ENCODE assay signal across 8 cellular contexts in the genomic region with DNA sequence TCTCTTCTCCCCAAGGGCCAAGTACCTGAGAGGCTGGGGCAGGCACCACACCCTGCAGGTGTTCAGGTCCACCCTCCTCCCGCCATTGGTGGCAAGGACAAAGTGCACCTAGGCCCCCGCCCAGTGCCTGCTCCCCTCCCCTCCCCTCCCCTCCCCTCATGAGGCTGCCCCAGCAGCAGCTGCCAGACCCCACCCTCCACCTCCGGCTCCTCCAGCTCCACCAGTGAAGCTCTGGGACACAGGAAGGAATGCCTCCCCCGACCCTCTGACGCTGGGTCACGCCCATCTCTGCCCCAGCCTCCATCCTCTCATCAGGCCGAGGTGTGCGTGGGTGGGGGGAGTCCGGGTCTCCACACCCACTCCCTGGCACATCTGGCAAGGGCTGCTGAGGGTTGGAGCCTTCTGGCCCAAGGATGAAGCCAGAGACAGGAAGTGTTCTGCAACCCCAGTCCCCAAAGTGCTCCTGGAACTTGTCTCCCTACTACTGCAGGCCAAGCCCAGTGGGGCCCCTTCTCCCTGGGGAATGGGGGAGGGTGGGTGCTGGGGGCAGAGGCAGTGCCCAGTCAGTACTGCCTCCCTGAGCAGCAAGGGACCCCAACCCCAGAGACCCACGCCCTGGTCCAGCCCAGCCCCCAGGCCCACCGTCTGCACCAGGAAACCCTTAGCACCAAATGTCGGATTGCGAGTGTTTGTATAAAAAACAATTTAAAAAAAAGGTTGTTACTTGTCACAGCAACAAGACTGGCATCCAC. TPM values are rescaled to one million over a fixed set of nuclear protein-coding genes. Genes with fewer than 3 reads are reported as not detected.
DNase-seq lines count a peak whose midpoint lies in the region; ATAC-seq and TF ChIP-seq lines count a peak whose summit lies in the region.

No MANE protein-coding gene starts in this region.

- H3K27me3 Mint-ChIP-seq in activated CD4-positive, alpha-beta memory T cell treated with anti-CD3 and anti-CD28 coated beads for 36 hours, result no peaks in the 10 kb centered on the region
- H3K27me3 Mint-ChIP-seq in stimulated activated naive CD8-positive, alpha-beta T cell treated with anti-CD3 and anti-CD28 coated beads, Interleukin-15, amount 100 ng/mL, for 72 hours, result no peaks in the 10 kb centered on the region

- intact Hi-C loops in activated CD4-positive, alpha-beta memory T cell treated with anti-CD3 and anti-CD28 coated beads for 36 hours (cut with micrococcal nuclease), result loop anchor here (2.0 to 5.0 kb wide), 2 partner anchors 77 to 421 kb away; a partner anchor contains a TSS

- peaks cover 37% of the 10 kb centered on the region for H3K36me3 ChIP-seq in HUES48 (ENCODE audit: control insufficient read depth, insufficient read depth, low read length)
- H3K36me3 ChIP-seq in iPS-20b (ENCODE audit: insufficient read depth, low read depth, low read length), result peaks cover 31% of the 10 kb centered on the region

- TF ChIP-seq CTCF in AG04450 (IDR thresholded peaks at IDR 0.05; ENCODE audit: low read depth, low read length), result no peak

- ATAC-seq in stimulated activated naive CD8-positive, alpha-beta T cell treated with anti-CD3 and anti-CD28 coated beads, Interleukin-15, amount 100 ng/mL, for 72 hours, result no peak

- peak overlapping the region; percentile 89 for H3K27ac Mint-ChIP-seq in activated CD4-positive, alpha-beta memory T cell treated with anti-CD3 and anti-CD28 coated beads for 36 hours
- H3K27ac Mint-ChIP-seq in stimulated activated naive CD8-positive, alpha-beta T cell treated with anti-CD3 and anti-CD28 coated beads, Interleukin-15, amount 100 ng/mL, for 72 hours, result peak overlapping the region in 1 of 2 donors; percentile 85

- POLR2A ChIA-PET in AG04450 (lab: Yijun Ruan, JAX), result interaction anchor here (0.6 to 2.2 kb wide), 2 partner anchors 92 to 250 kb away, joined by 3 to 7 read pairs; a partner anchor contains a TSS
- POLR2A ChIA-PET in activated CD4-positive, alpha-beta memory T cell treated with anti-CD3 and anti-CD28 coated beads for 36 hours (lab: Charles Lee), result interaction anchor here (0.6 kb wide), 1 partner anchor 92 kb away, joined by 3 read pairs; a partner anchor contains a TSS

- H3K9ac ChIP-seq in HUES48 (ENCODE audit: low read depth, low read length), result peak overlapping the region; percentile 75; the same call in 1 of the 2 replicates
- H3K9ac ChIP-seq in iPS-20b (ENCODE audit: low read depth, low read length), result peak overlapping the region; percentile 72; the same call in 1 of the 2 replicates

- peaks cover 6% of the 10 kb centered on the region; the same call in 1 of the 2 replicates for H3K9me3 ChIP-seq in AG04450 (ENCODE audit: control insufficient read depth, insufficient read depth, low read length)
- no peaks in the 10 kb centered on the region for H3K9me3 ChIP-seq in HUES48 (ENCODE audit: control insufficient read depth, insufficient read depth, low read length)
- H3K9me3 ChIP-seq in iPS-20b (ENCODE audit: insufficient read depth, low read depth, low read length), result no peaks in the 10 kb centered on the region

- DNase-seq in AG04450 (ENCODE audit: low read depth, low spot score) (no peak), A172 (ENCODE audit: low spot score) (no peak), occipital lobe (lab: John Stamatoyannopoulos, UW) (no peak), activated gamma-delta T cell treated with Interleukin-2 at 50 U/mL for 16 hours (no peak)
- peak; percentile 77 for DNase-seq in activated CD4-positive, alpha-beta memory T cell treated with anti-CD3 and anti-CD28 coated beads for 36 hours
- DNase-seq in stimulated activated naive CD8-positive, alpha-beta T cell treated with anti-CD3 and anti-CD28 coated beads, Interleukin-15, amount 100 ng/mL, for 72 hours, result peak; percentile 38 to 52

- peaks cover 31% of the 10 kb centered on the region for H3K4me1 Mint-ChIP-seq in activated CD4-positive, alpha-beta memory T cell treated with anti-CD3 and anti-CD28 coated beads for 36 hours (ENCODE audit: low read depth)
- H3K4me1 Mint-ChIP-seq in stimulated activated naive CD8-positive, alpha-beta T cell treated with anti-CD3 and anti-CD28 coated beads, Interleukin-15, amount 100 ng/mL, for 72 hours, result peaks cover 51% of the 10 kb centered on the region

- H3K27ac ChIP-seq in AG04450 (ENCODE audit: low read depth, low read length) (peak overlapping the region; percentile 68), HUES48 (ENCODE audit: low read depth, low read length) (peak overlapping the region; percentile 93), iPS-20b (ENCODE audit: low read length) (peak overlapping the region; percentile 76)

- H3K27me3 ChIP-seq in AG04450 (ENCODE audit: control insufficient read depth, insufficient read depth, low read length) (no peaks in the 10 kb centered on the region), HUES48 (ENCODE audit: control insufficient read depth, insufficient read depth, low read length) (no peaks in the 10 kb centered on the region), iPS-20b (ENCODE audit: insufficient read depth, low read length) (no peaks in the 10 kb centered on the region)

- peaks cover 11% of the 10 kb centered on the region for H3K36me3 Mint-ChIP-seq in activated CD4-positive, alpha-beta memory T cell treated with anti-CD3 and anti-CD28 coated beads for 36 hours

- H3K9me3 Mint-ChIP-seq in activated CD4-positive, alpha-beta memory T cell treated with anti-CD3 and anti-CD28 coated beads for 36 hours, result no peaks in the 10 kb centered on the region
- H3K9me3 Mint-ChIP-seq in stimulated activated naive CD8-positive, alpha-beta T cell treated with anti-CD3 and anti-CD28 coated beads, Interleukin-15, amount 100 ng/mL, for 72 hours, result no peaks in the 10 kb centered on the region

- peaks cover 17% of the 10 kb centered on the region; the same call in 1 of the 2 replicates for H3K4me1 ChIP-seq in HUES48 (ENCODE audit: control insufficient read depth, insufficient read depth, low read length)
- H3K4me1 ChIP-seq in iPS-20b (ENCODE audit: insufficient read depth, low read length), result peaks cover 15% of the 10 kb centered on the region; the same call in 1 of the 2 replicates

- H3K4me3 Mint-ChIP-seq in activated CD4-positive, alpha-beta memory T cell treated with anti-CD3 and anti-CD28 coated beads for 36 hours, result peak overlapping the region; percentile 71
- H3K4me3 Mint-ChIP-seq in stimulated activated naive CD8-positive, alpha-beta T cell treated with anti-CD3 and anti-CD28 coated beads, Interleukin-15, amount 100 ng/mL, for 72 hours, result peak overlapping the region; percentile 78 to 90

- CTCF ChIA-PET in AG04450 (lab: Charles Lee), result interaction anchor here (0.6 kb wide), 1 partner anchor 104 kb away, joined by 11 read pairs; no protein-coding TSS in a partner anchor
- CTCF ChIA-PET in activated CD4-positive, alpha-beta memory T cell treated with anti-CD3 and anti-CD28 coated beads for 36 hours (lab: Charles Lee), result interaction anchor here (0.7 to 1.9 kb wide), 3 partner anchors 16 to 420 kb away, joined by 3 to 12 read pairs (median 3); a partner anchor contains a TSS

- H3K4me3 ChIP-seq in AG04450 (ENCODE audit: low read depth, low read length) (no peak overlapping the region), HUES48 (ENCODE audit: low read depth, low read length) (peak overlapping the region; percentile 73), iPS-20b (ENCODE audit: low read length) (peak overlapping the region; percentile 75)

RNA-seq across cellular contexts. Expression of a gene that starts 1.6 kb away (rescaled TPM):
- 18.0 and 22.3 TPM in 2 replicates for polyA plus RNA-seq in AG04450 (2011; rRNA removed)
- 17.2 and 22.2 TPM in 2 replicates for polyA minus RNA-seq in AG04450 (2011; rRNA and poly(A)+ RNA removed)
- total RNA-seq in activated CD4-positive, alpha-beta memory T cell treated with anti-CD3 and anti-CD28 coated beads for 36 hours, result 10 to 100 TPM; 26.6 to 29.6 TPM
- 27.2 and 27.6 TPM in 2 replicates for total RNA-seq in A172 (2014; rRNA removed; shearing (Covaris generic))
- total RNA-seq in occipital lobe, result 17.8 TPM

RNA-seq across cellular contexts. Expression of a gene that starts 11.9 kb away (rescaled TPM):
- 4.0 and 6.0 TPM in 2 replicates for polyA plus RNA-seq in AG04450 (2011; rRNA removed)
- polyA minus RNA-seq in AG04450 (2011; rRNA and poly(A)+ RNA removed), result 7.0 and 8.4 TPM in 2 replicates
- total RNA-seq in activated CD4-positive, alpha-beta memory T cell treated with anti-CD3 and anti-CD28 coated beads for 36 hours, result 10 to 100 TPM; 12.5 to 13.5 TPM
- 16.8 and 17.0 TPM in 2 replicates for total RNA-seq in A172 (2014; rRNA removed; shearing (Covaris generic))
- total RNA-seq in occipital lobe, result 15.8 TPM

RNA-seq across cellular contexts. Expression of a gene that starts 21.6 kb away (rescaled TPM):
- polyA plus RNA-seq in AG04450 (2011; rRNA removed), result 1.3 and 1.8 TPM in 2 replicates
- 0.51 and 0.74 TPM in 2 replicates for polyA minus RNA-seq in AG04450 (2011; rRNA and poly(A)+ RNA removed)
- total RNA-seq in activated CD4-positive, alpha-beta memory T cell treated with anti-CD3 and anti-CD28 coated beads for 36 hours, result 10 to 100 TPM; 23.7 to 24.5 TPM
- total RNA-seq in A172 (2014; rRNA removed; shearing (Covaris generic)), result 0.77 TPM in 1 of 2 replicates, not detected in the other
- total RNA-seq in occipital lobe, result 6.4 TPM

RNA-seq across cellular contexts. Expression of a gene that starts 23.1 kb away (rescaled TPM):
- polyA plus RNA-seq in AG04450 (2011; rRNA removed), result 38.5 and 47.5 TPM in 2 replicates
- 49.9 and 56.3 TPM in 2 replicates for polyA minus RNA-seq in AG04450 (2011; rRNA and poly(A)+ RNA removed)
- total RNA-seq in activated CD4-positive, alpha-beta memory T cell treated with anti-CD3 and anti-CD28 coated beads for 36 hours, result 10 to 100 TPM; 62.3 to 63.1 TPM
- 74.2 and 74.7 TPM in 2 replicates for total RNA-seq in A172 (2014; rRNA removed; shearing (Covaris generic))
- total RNA-seq in occipital lobe, result 71.0 TPM

Comparison
In these comparisons a context has a peak if more than half of its experiments do, and no peak if none do; other contexts are left out.
1. DNase-seq: peak in activated CD4-positive, alpha-beta memory T cell treated with anti-CD3 and anti-CD28 coated beads for 36 hours (single experiment) and stimulated activated naive CD8-positive, alpha-beta T cell treated with anti-CD3 and anti-CD28 coated beads, Interleukin-15, amount 100 ng/mL, for 72 hours (2 of 2); none in AG04450 (single experiment), A172 (single experiment), occipital lobe (single experiment) and activated gamma-delta T cell treated with Interleukin-2 at 50 U/mL for 16 hours (single experiment).
2. Peak in every context shown above with its lines, with median percentiles within 50 percentile points of each other: H3K27ac ChIP-seq.